ENCODE assay signal across 11 cellular contexts in genomic region chr16:52298769-52299168, GRCh38.
"Had no signal": no experiment of that assay in that cellular context is flagged by ENCODE, and none has a peak within 500 bp of the region (broad histone marks: within the 10 kb centered on the region; RNA-seq: fewer than 3 reads in every experiment).

No MANE protein-coding gene starts in this region.

- H3K9ac ChIP-seq: GM23248 had no signal

- FAIRE-seq: H1, H54 had no signal

- H3K4me3 ChIP-seq: GM23248, GM23338, HAP-1 had no signal

- H3K36me3 ChIP-seq: HAP-1 had no signal

- ATAC-seq: GM23338, HCT116 had no signal

- H3K4me2 ChIP-seq: GM23338 had no signal

- DNase-seq: GM23248, GOT3, H7, H9, HCEC 1CT, HFFc6 had no signal

- H2AFZ ChIP-seq: GM23248, GM23338 had no signal

- H3K9me3 ChIP-seq: HAP-1 had no signal

- H3K4me1 ChIP-seq: HAP-1 had no signal

- H3K27ac ChIP-seq: GM23248 had no signal
